In genomic region chr5:176680226-176680563, GRCh38 we compare ENCODE assay signal across 23 cellular contexts. TPM values are rescaled to one million over a fixed set of nuclear protein-coding genes. Genes with fewer than 3 reads are reported as not detected.
"Had no signal": no experiment of that assay in that cellular context is flagged by ENCODE, and none has a peak within 500 bp of the region (broad histone marks: within the 10 kb centered on the region; RNA-seq: fewer than 3 reads in every experiment).

No MANE protein-coding gene starts in this region.

- H3K27ac ChIP-seq: brain microvascular endothelial cell, esophagus muscularis mucosa, heart left ventricle, stomach, uterus had no signal

- FAIRE-seq: endometrium had no signal

- ATAC-seq: activated naive CD4-positive, alpha-beta T cell treated with anti-CD3 and anti-CD28 coated beads, Interleukin-2, amount 50 U/mL, for 72 hours; activated T-cell treated with anti-CD3 and anti-CD28 coated beads, Interleukin-2, amount 50 U/mL, for 4 hours; mucosa of descending colon; naive thymus-derived CD8-positive, alpha-beta T cell had no signal

- H3K9me3 ChIP-seq: mucosa of descending colon, uterus had no signal

- DNase-seq: activated CD4-positive, alpha-beta T cell treated with anti-CD3 and anti-CD28 coated beads for 1 hour; activated CD4-positive, alpha-beta T cell treated with anti-CD3 and anti-CD28 coated beads, Interleukin-2, amount 50 U/mL, for 48 hours; activated effector memory CD4-positive, alpha-beta T cell treated with anti-CD3 and anti-CD28 coated beads, Interleukin-2, amount 50 U/mL, for 16 hours; activated T-cell treated with anti-CD3 and anti-CD28 coated beads, Interleukin-2, amount 50 U/mL, for 4 hours; amniotic stem cell; brain microvascular endothelial cell; cerebellar nuclear complex; dermis blood vessel endothelial cell; foreskin fibroblast; mucosa of descending colon; naive thymus-derived CD8-positive, alpha-beta T cell; retina; stimulated activated CD4-positive, alpha-beta T cell treated with anti-CD3 and anti-CD28 coated beads, Interleukin-15, amount 100 ng/mL, for 24 hours; stimulated activated CD4-positive, alpha-beta T cell treated with anti-CD3 and anti-CD28 coated beads, Interleukin-4, amount 100 ng/mL, for 4 hours; stomach; uterus had no signal

- H3K36me3 ChIP-seq: brain microvascular endothelial cell, esophagus muscularis mucosa, heart left ventricle, stomach, uterus had no signal

- H3K4me3 ChIP-seq: esophagus muscularis mucosa, lung, mucosa of descending colon, stomach, uterus had no signal

RNA-seq across cellular contexts. Expression of gene EIF4E1B, which starts 49.7 kb away (rescaled TPM):
- total RNA-seq: activated naive CD4-positive, alpha-beta T cell treated with anti-CD3 and anti-CD28 coated beads, Interleukin-2, amount 50 U/mL, for 72 hours; activated T-cell treated with anti-CD3 and anti-CD28 coated beads, Interleukin-2, amount 50 U/mL, for 4 hours; dermis blood vessel endothelial cell; esophagus muscularis mucosa; heart left ventricle; lung; mucosa of descending colon; naive thymus-derived CD8-positive, alpha-beta T cell; osteocyte; skeletal muscle tissue; stomach; uterus had no signal
- polyA plus RNA-seq: heart left ventricle; lung; naive thymus-derived CD8-positive, alpha-beta T cell; stomach had no signal

RNA-seq across cellular contexts. Expression of gene SNCB, which starts 49.9 kb away (rescaled TPM):
- total RNA-seq: activated T-cell treated with anti-CD3 and anti-CD28 coated beads, Interleukin-2, amount 50 U/mL, for 4 hours; esophagus muscularis mucosa; lung; naive thymus-derived CD8-positive, alpha-beta T cell; osteocyte; skeletal muscle tissue; stomach; uterus had no signal
- polyA plus RNA-seq: heart left ventricle; naive thymus-derived CD8-positive, alpha-beta T cell; stomach had no signal
